8 cellular contexts compared by ENCODE assay signal in genomic region chr12:72141381-72141780, GRCh38.
A peak's percentile ranks its signal among the peaks of the same experiment; 100 is the strongest.
DNase-seq lines count a peak whose midpoint lies in the region; ATAC-seq and TF ChIP-seq lines count a peak whose summit lies in the region.

No MANE protein-coding gene starts in this region.

- H3K4me2 ChIP-seq in SK-N-SH, result no peak overlapping the region

- peak; percentile 49 for TF ChIP-seq CTCF in SK-N-SH (IDR thresholded peaks at IDR 0.05)

- H3K9ac ChIP-seq in SK-N-SH, result no peak overlapping the region

- H3F3A ChIP-seq in SK-N-SH (replicated peaks; ENCODE audit: insufficient read depth), result no peaks in the 10 kb centered on the region

- TF ChIP-seq RAD21 in SK-N-SH (IDR thresholded peaks at IDR 0.05; ENCODE audit: low read length), result no peak

- no peak for TF ChIP-seq EP300 in SK-N-SH (IDR thresholded peaks at IDR 0.05; ENCODE audit: borderline replicate concordance in 1 of 2, low read depth in 1 of 2, low read length in 1 of 2)

- no peaks in the 10 kb centered on the region for H3K9me2 ChIP-seq in SK-N-SH

- ATAC-seq in GM19395 (IDR thresholded peaks at IDR 0.05; ENCODE audit: unreplicated experiment) (peak; percentile 99), HG03159 (IDR thresholded peaks at IDR 0.05; ENCODE audit: unreplicated experiment) (peak; percentile 99), T-helper 17 cell (no peak)

- peak; percentile 65 for DNase-seq in DMS53 (lab: John Stamatoyannopoulos, UW)
- peak; percentile 5 for DNase-seq in SK-N-SH
- no peak for DNase-seq in cerebellum (ENCODE audit: low spot score)
- no peak for DNase-seq in occipital lobe (lab: John Stamatoyannopoulos, UW)
- no peak for DNase-seq in NCI-H2107 (lab: John Stamatoyannopoulos, UW)
- DNase-seq in T-helper 17 cell, result no peak

- H3K27me3 Mint-ChIP-seq in T-helper 17 cell, result no peaks in the 10 kb centered on the region

- H3K79me2 ChIP-seq in SK-N-SH (ENCODE audit: insufficient read depth), result no peaks in the 10 kb centered on the region

- no peak overlapping the region for H3K27ac ChIP-seq in SK-N-SH (ENCODE audit: low read depth in 2 of 2, low read length in 1 of 2)

- H3K27ac Mint-ChIP-seq in T-helper 17 cell, result no peak overlapping the region

- POLR2A ChIA-PET in SK-N-SH (lab: Yijun Ruan, JAX), result no interaction called here

- H3K36me3 ChIP-seq in SK-N-SH (replicated peaks in 1 of 2; ENCODE audit: control insufficient read depth in 1 of 2, insufficient read depth in 2 of 2, low read length in 1 of 2), result no peaks in the 10 kb centered on the region

- H3K4me1 ChIP-seq in SK-N-SH (ENCODE audit: control insufficient read depth in 1 of 2, insufficient read depth in 2 of 2, low read depth in 1 of 2, low read length in 1 of 2), result no peaks in the 10 kb centered on the region

- H3K4me3 Mint-ChIP-seq in T-helper 17 cell, result no peak overlapping the region

- no peaks in the 10 kb centered on the region for H4K20me1 ChIP-seq in SK-N-SH (ENCODE audit: insufficient read depth)

- no peak overlapping the region for H2AFZ ChIP-seq in SK-N-SH (ENCODE audit: low read depth)

- 11% methylated on average over 2 of the region's 2 CpGs for WGBS in SK-N-SH (ENCODE audit: low lambda C conversion rate)

- H3K4me3 ChIP-seq in SK-N-SH (ENCODE audit: low read depth in 2 of 2, low read length in 1 of 2), result no peak overlapping the region

- no peaks in the 10 kb centered on the region for H3K4me1 Mint-ChIP-seq in T-helper 17 cell

- H3K9me3 ChIP-seq in SK-N-SH (no peaks in the 10 kb centered on the region), T-helper 17 cell (ENCODE audit: control insufficient read depth, low read length, poor library complexity, severe bottlenecking) (no peaks in the 10 kb centered on the region)

- CTCF ChIA-PET in SK-N-SH (lab: Yijun Ruan, JAX), result interaction anchor here (0.6 to 1.5 kb wide), 2 partner anchors 31 to 253 kb away, joined by 3 read pairs; no protein-coding TSS in a partner anchor

- no peaks in the 10 kb centered on the region for H3K27me3 ChIP-seq in SK-N-SH (ENCODE audit: insufficient read depth)

- H3K36me3 Mint-ChIP-seq in T-helper 17 cell (ENCODE audit: low read depth), result no peaks in the 10 kb centered on the region

TF ChIP-seq in SK-N-SH, 30 proteins besides CTCF, POLR2A, EP300 and RAD21:
- no peak for TF ChIP-seq NFIC (IDR thresholded peaks at IDR 0.05; ENCODE audit: borderline replicate concordance)
- no peak for TF ChIP-seq ZBTB33 (IDR thresholded peaks at IDR 0.05; ENCODE audit: borderline replicate concordance, low read depth)
- no peak for TF ChIP-seq FOXM1 (IDR thresholded peaks at IDR 0.05; ENCODE audit: low read depth)
- no peak for TF ChIP-seq CHD2 (IDR thresholded peaks at IDR 0.05; ENCODE audit: low read length, partially characterized antibody)
- TF ChIP-seq MEF2A (IDR thresholded peaks at IDR 0.05; ENCODE audit: borderline replicate concordance, low read depth), result no peak
- TF ChIP-seq RXRA (IDR thresholded peaks at IDR 0.05; ENCODE audit: borderline replicate concordance, low read depth), result no peak
- no peak for TF ChIP-seq USF2 (IDR thresholded peaks at IDR 0.05; ENCODE audit: borderline replicate concordance, low read depth, low read length)
- no peak for TF ChIP-seq SMC3 (IDR thresholded peaks at IDR 0.05; ENCODE audit: low read depth, low read length)
- TF ChIP-seq NRF1 (IDR thresholded peaks at IDR 0.05; ENCODE audit: low read depth, low read length), result no peak
- no peak for TF ChIP-seq ELF1 (IDR thresholded peaks at IDR 0.05)

Comparison
In these comparisons a context has a peak if more than half of its experiments do, and no peak if none do; other contexts are left out.
1. DNase-seq: peak in DMS53 (single experiment) and SK-N-SH (single experiment); none in cerebellum (single experiment), occipital lobe (single experiment), NCI-H2107 (single experiment) and T-helper 17 cell (0 of 3).